8 cellular contexts compared by ENCODE assay signal in genomic region chr7:7183833-7184463, GRCh38. TPM values are rescaled to one million over a fixed set of nuclear protein-coding genes. Genes with fewer than 3 reads are reported as not detected.
A peak's percentile ranks its signal among the peaks of the same experiment; 100 is the strongest.
DNase-seq lines count a peak whose midpoint lies in the region; ATAC-seq, FAIRE-seq and TF ChIP-seq lines count a peak whose summit lies in the region.

No MANE protein-coding gene starts in this region.

- peak overlapping the region; percentile 83 for H3K27ac Mint-ChIP-seq in activated naive CD8-positive, alpha-beta T cell treated with anti-CD3 and anti-CD28 coated beads, Interleukin-2, amount 50 U/mL, for 24 hours

- peaks cover 12% of the 10 kb centered on the region for H3K4me1 Mint-ChIP-seq in activated naive CD8-positive, alpha-beta T cell treated with anti-CD3 and anti-CD28 coated beads, Interleukin-2, amount 50 U/mL, for 24 hours

- POLR2A ChIA-PET in A673 (lab: Charles Lee; ENCODE audit: low non-redundant PET) (no interaction called here), HepG2 (lab: Yijun Ruan, JAX) (interaction anchor here (0.7 to 3.8 kb wide), 4 partner anchors 9 to 84 kb away, joined by 3 to 22 read pairs (median 6); no protein-coding TSS in a partner anchor)

- peak overlapping the region; percentile 75 for H3K4me2 ChIP-seq in HepG2 (ENCODE audit: low read depth, low read length)

- no peaks in the 10 kb centered on the region for H3K36me3 Mint-ChIP-seq in activated naive CD8-positive, alpha-beta T cell treated with anti-CD3 and anti-CD28 coated beads, Interleukin-2, amount 50 U/mL, for 24 hours (ENCODE audit: low read depth)

- H4K20me1 ChIP-seq in HepG2 (ENCODE audit: insufficient read depth, low read length), result peaks cover 29% of the 10 kb centered on the region

- DNase-seq in A673 (ENCODE audit: low spot score), result no peak
- no peak for DNase-seq in HAP-1 (ENCODE audit: low spot score in 2 of 2)
- DNase-seq in activated naive CD8-positive, alpha-beta T cell treated with anti-CD3 and anti-CD28 coated beads, Interleukin-2, amount 50 U/mL, for 24 hours, result no peak
- DNase-seq in HepG2 (ENCODE audit: low spot score), result no peak
- DNase-seq in EL, result no peak
- no peak for DNase-seq in amniotic stem cell (lab: John Stamatoyannopoulos, UW)

- ATAC-seq in activated naive CD8-positive, alpha-beta T cell treated with anti-CD3 and anti-CD28 coated beads, Interleukin-2, amount 50 U/mL, for 24 hours, result no peak
- ATAC-seq in HepG2, result no peak
- no peak for ATAC-seq in gastroesophageal sphincter
- ATAC-seq in GM21381 (IDR thresholded peaks at IDR 0.05; ENCODE audit: unreplicated experiment), result no peak

- H3K27ac ChIP-seq in A673 (ENCODE audit: low read depth, low read length, poor library complexity, severe bottlenecking) (no peak overlapping the region), HepG2 (ENCODE audit: extremely low read length, insufficient read depth, low read length) (peak overlapping the region; percentile 98), gastroesophageal sphincter (peak overlapping the region in 2 of 4 donors; percentile 96 to 97)

- in situ Hi-C loops in HAP-1 (cut with MboI; ENCODE audit: low sequenced_read_pairs) (no loop called here), HepG2 (cut with HindIII; ENCODE audit: extremely low pct_ligation_motif_present, low pct_unique_long_range_greater_than_20kb) (loop anchor here (5.0 kb wide), 1 partner anchor 82 kb away; no protein-coding TSS in a partner anchor)

- H3K4me3 ChIP-seq in A673 (ENCODE audit: low read depth, low read length, poor library complexity, severe bottlenecking), result peak overlapping the region; percentile 85
- peak overlapping the region; percentile 87 for H3K4me3 ChIP-seq in HAP-1
- peak overlapping the region; percentile 79 to 96 (median 83) for H3K4me3 ChIP-seq in HepG2 (replicated peaks in 1 of 3; ENCODE audit: insufficient read depth in 1 of 3, low read depth in 2 of 3, low read length in 3 of 3)
- H3K4me3 ChIP-seq in gastroesophageal sphincter, result peak overlapping the region in 1 of 2 donors; percentile 91

- no peak for FAIRE-seq in HepG2 (lab: Jason Lieb, UNC)

- intact Hi-C loops in A673 (cut with micrococcal nuclease; ENCODE audit: unreplicated experiment) (loop anchor here (10.0 kb wide), 1 partner anchor 219 kb away; no protein-coding TSS in a partner anchor), HepG2 (cut with micrococcal nuclease; ENCODE audit: unreplicated experiment) (loop anchor here (2.0 kb wide), 2 partner anchors 81 to 357 kb away; no protein-coding TSS in a partner anchor)

- H3K4me3 Mint-ChIP-seq in activated naive CD8-positive, alpha-beta T cell treated with anti-CD3 and anti-CD28 coated beads, Interleukin-2, amount 50 U/mL, for 24 hours, result peak overlapping the region; percentile 97

- H3K9me3 ChIP-seq in A673 (ENCODE audit: low read depth, low read length, poor library complexity, severe bottlenecking) (no peaks in the 10 kb centered on the region), HAP-1 (no peaks in the 10 kb centered on the region), HepG2 (ENCODE audit: low read length) (no peaks in the 10 kb centered on the region), gastroesophageal sphincter (no peaks in the 10 kb centered on the region)

- TF ChIP-seq CTCF in A673 (conservative IDR thresholded peaks at IDR 0.05; ENCODE audit: low read depth, low read length) (no peak), HepG2 (CRISPR knock-in tag; IDR thresholded peaks at IDR 0.05) (no peak), gastroesophageal sphincter (IDR thresholded peaks at IDR 0.05) (no peak)

- no peaks in the 10 kb centered on the region for H3K27me3 Mint-ChIP-seq in activated naive CD8-positive, alpha-beta T cell treated with anti-CD3 and anti-CD28 coated beads, Interleukin-2, amount 50 U/mL, for 24 hours

- 8% methylated on average over 4 of the region's 4 CpGs for WGBS in HepG2 (ENCODE audit: low lambda C conversion rate)
- WGBS in gastroesophageal sphincter (ENCODE audit: low coverage in 1 of 2), 2 donors, result 57 to 71% methylated on average over 4 of the region's 4 CpGs

- TSS peak; percentile 65 for BruUV-seq in A673 (replicated peaks; lab: Mats Ljungman, UMichigan)
- BruUV-seq in HepG2 (replicated peaks; lab: Mats Ljungman, UMichigan), result TSS peak; percentile 58

- no peaks in the 10 kb centered on the region for H3K27me3 ChIP-seq in A673 (replicated peaks; ENCODE audit: insufficient read depth, low read depth, low read length, poor library complexity)
- no peaks in the 10 kb centered on the region for H3K27me3 ChIP-seq in HAP-1 (ENCODE audit: low read depth)
- H3K27me3 ChIP-seq in HepG2 (ENCODE audit: control insufficient read depth in 1 of 2, insufficient read depth in 2 of 2, low read length in 2 of 2), result no peaks in the 10 kb centered on the region; a peak in 1 of 5 replicates
- H3K27me3 ChIP-seq in gastroesophageal sphincter, result no peaks in the 10 kb centered on the region

- H3K36me3 ChIP-seq in A673 (ENCODE audit: insufficient read depth, low read length, poor library complexity, severe bottlenecking) (no peaks in the 10 kb centered on the region), HAP-1 (replicated peaks) (no peaks in the 10 kb centered on the region), HepG2 (replicated peaks in 1 of 2; ENCODE audit: control insufficient read depth in 1 of 2, insufficient read depth in 2 of 2, low read length in 2 of 2) (peaks cover 0 to 4% of the 10 kb centered on the region in 2 experiments; a peak in 2 of 5 replicates), gastroesophageal sphincter (no peaks in the 10 kb centered on the region)

- TF ChIP-seq POLR2A in HepG2 (IDR thresholded peaks at IDR 0.05; ENCODE audit: insufficient read depth in 1 of 2, low read depth in 2 of 2, low read length in 2 of 2), result no peak
- TF ChIP-seq POLR2A in gastroesophageal sphincter (IDR thresholded peaks at IDR 0.05), result no peak

- peaks cover 4% of the 10 kb centered on the region for H3K4me1 ChIP-seq in A673 (ENCODE audit: insufficient read depth, low read length, poor library complexity, severe bottlenecking)
- peaks cover 18% of the 10 kb centered on the region for H3K4me1 ChIP-seq in HAP-1
- H3K4me1 ChIP-seq in HepG2 (ENCODE audit: insufficient read depth, low read length), result peaks cover 63% of the 10 kb centered on the region
- peaks cover 0 to 31% (median 0%) of the 10 kb centered on the region in 3 donors for H3K4me1 ChIP-seq in gastroesophageal sphincter

- H3K9ac ChIP-seq in HepG2 (ENCODE audit: insufficient read depth, low read depth, low read length), result peak overlapping the region; percentile 92

- CTCF ChIA-PET in A673 (lab: Charles Lee) (no interaction called here), HepG2 (lab: Yijun Ruan, JAX; ENCODE audit: low intra/inter-chr PET ratio, low total read pairs) (no interaction called here)

- no peak overlapping the region for H2AFZ ChIP-seq in HepG2 (ENCODE audit: low read length)

- TF ChIP-seq EP300 in HepG2 (IDR thresholded peaks at IDR 0.05; ENCODE audit: low read depth in 2 of 2, low read length in 2 of 2) (no peak), HepG2 (CRISPR knock-in tag; IDR thresholded peaks at IDR 0.05; ENCODE audit: borderline replicate concordance) (no peak), gastroesophageal sphincter (IDR thresholded peaks at IDR 0.05) (no peak)

- peaks cover 80% of the 10 kb centered on the region for H3K79me2 ChIP-seq in HepG2 (ENCODE audit: insufficient read depth, low read length)

- TF ChIP-seq RAD21 in HepG2 (CRISPR knock-in tag; IDR thresholded peaks at IDR 0.05), result no peak

- no peaks in the 10 kb centered on the region for H3K9me3 Mint-ChIP-seq in activated naive CD8-positive, alpha-beta T cell treated with anti-CD3 and anti-CD28 coated beads, Interleukin-2, amount 50 U/mL, for 24 hours

TF ChIP-seq in HepG2, 621 proteins besides CTCF, POLR2A, EP300 and RAD21:
- TF ChIP-seq MBNL3 (CRISPR knock-in tag; conservative IDR thresholded peaks at IDR 0.05) (no peak), SAP130 (CRISPR knock-in tag; IDR thresholded peaks at IDR 0.05; ENCODE audit: low read depth) (peak; percentile 15; the same call in 1 of the 2 replicates)

RNA-seq across cellular contexts. Expression of gene C1GALT1, which starts 1.6 kb away (rescaled TPM):
- total RNA-seq in A673 (2021) (14.9 and 15.6 TPM in 2 replicates), HepG2 (2016; rRNA removed; fragmentation: Illumina TruSeq; extraction: Trizol) (65.9 and 68.2 TPM in 2 replicates), gastroesophageal sphincter (10 to 100 TPM; 11.7 to 34.6 (median 12.7) TPM)
- total RNA-seq in HepG2 (2016; cell fraction: cytosol; rRNA removed; fragmentation: Illumina TruSeq; extraction: Trizol; ENCODE audit: low read depth), result 19.8 and 25.6 TPM in 2 replicates
- total RNA-seq in HepG2 (2016; cell fraction: insoluble cytoplasmic fraction; rRNA removed; fragmentation: Illumina TruSeq; extraction: Trizol), result 62.9 and 64.3 TPM in 2 replicates
- total RNA-seq in HepG2 (2016; cell fraction: membrane; rRNA removed; fragmentation: Illumina TruSeq; extraction: Trizol), result 52.3 and 53.0 TPM in 2 replicates
- total RNA-seq in HepG2 (2016; cell fraction: nucleus; rRNA removed; fragmentation: Illumina TruSeq; extraction: Trizol), result 69.0 and 75.5 TPM in 2 replicates
- 38.4 and 57.1 TPM in 2 replicates for polyA plus RNA-seq in HepG2 (2011; rRNA removed)
- 20.6 and 24.8 TPM in 2 replicates for polyA plus RNA-seq in HepG2 (2011; cell fraction: cytosol; rRNA removed)
- 23.4 and 24.2 TPM in 2 replicates for polyA plus RNA-seq in HepG2 (2011; cell fraction: nucleus; rRNA removed)
- polyA plus RNA-seq in HepG2 (2012), result 55.8 and 60.8 TPM in 2 replicates
- 8.4 and 10.0 TPM in 2 replicates for polyA plus RNA-seq in HepG2 (2016; cell fraction: cytosol; fragmentation: Illumina TruSeq; extraction: Trizol; ENCODE audit: low read depth)
- polyA plus RNA-seq in HepG2 (2016; cell fraction: insoluble cytoplasmic fraction; fragmentation: Illumina TruSeq; extraction: Trizol; ENCODE audit: low read depth), result 47.9 and 50.9 TPM in 2 replicates
- 20.8 and 22.4 TPM in 2 replicates for polyA plus RNA-seq in HepG2 (2016; cell fraction: membrane; fragmentation: Illumina TruSeq; extraction: Trizol; ENCODE audit: low read depth)
- 84.6 and 86.9 TPM in 2 replicates for polyA plus RNA-seq in HepG2 (2016; cell fraction: nucleus; fragmentation: Illumina TruSeq; extraction: Trizol; ENCODE audit: insufficient read depth, low read depth)
- 3.2 and 24.2 TPM in 2 replicates for polyA minus RNA-seq in HepG2 (2011; rRNA and poly(A)+ RNA removed; ENCODE audit: low replicate concordance)
- 58.8 and 63.4 TPM in 2 replicates for polyA minus RNA-seq in HepG2 (2011; cell fraction: cytosol; rRNA and poly(A)+ RNA removed)
- polyA minus RNA-seq in HepG2 (2011; cell fraction: nucleus; rRNA and poly(A)+ RNA removed), result 176 and 229 TPM in 2 replicates
